Comparison of ENCODE assay signal across 1 cellular context in genomic region chr15:47872869-47873301, GRCh38.
TF ChIP-seq lines count a peak whose summit lies in the region.

No MANE protein-coding gene starts in this region.

TF ChIP-seq in GM23338, 12 proteins besides CTCF, POLR2A, EP300 and RAD21 (continued from another document):
- TF ChIP-seq EZH2phosphoT487 (IDR thresholded peaks at IDR 0.05; ENCODE audit: unreplicated experiment) (no peak), STAT1 (IDR thresholded peaks at IDR 0.05; ENCODE audit: unreplicated experiment) (no peak), EZH2 (IDR thresholded peaks at IDR 0.05; ENCODE audit: low read depth, unreplicated experiment) (no peak), CREB1 (CRISPR knock-in tag; IDR thresholded peaks at IDR 0.05; ENCODE audit: low read depth) (no peak), ETS1 (IDR thresholded peaks at IDR 0.05) (no peak), JUNB (IDR thresholded peaks at IDR 0.05; ENCODE audit: unreplicated experiment) (no peak), REST (IDR thresholded peaks at IDR 0.05; ENCODE audit: unreplicated experiment) (no peak)
TF ChIP-seq in GM23338: peak in this region for 0.
